In the genomic region with DNA sequence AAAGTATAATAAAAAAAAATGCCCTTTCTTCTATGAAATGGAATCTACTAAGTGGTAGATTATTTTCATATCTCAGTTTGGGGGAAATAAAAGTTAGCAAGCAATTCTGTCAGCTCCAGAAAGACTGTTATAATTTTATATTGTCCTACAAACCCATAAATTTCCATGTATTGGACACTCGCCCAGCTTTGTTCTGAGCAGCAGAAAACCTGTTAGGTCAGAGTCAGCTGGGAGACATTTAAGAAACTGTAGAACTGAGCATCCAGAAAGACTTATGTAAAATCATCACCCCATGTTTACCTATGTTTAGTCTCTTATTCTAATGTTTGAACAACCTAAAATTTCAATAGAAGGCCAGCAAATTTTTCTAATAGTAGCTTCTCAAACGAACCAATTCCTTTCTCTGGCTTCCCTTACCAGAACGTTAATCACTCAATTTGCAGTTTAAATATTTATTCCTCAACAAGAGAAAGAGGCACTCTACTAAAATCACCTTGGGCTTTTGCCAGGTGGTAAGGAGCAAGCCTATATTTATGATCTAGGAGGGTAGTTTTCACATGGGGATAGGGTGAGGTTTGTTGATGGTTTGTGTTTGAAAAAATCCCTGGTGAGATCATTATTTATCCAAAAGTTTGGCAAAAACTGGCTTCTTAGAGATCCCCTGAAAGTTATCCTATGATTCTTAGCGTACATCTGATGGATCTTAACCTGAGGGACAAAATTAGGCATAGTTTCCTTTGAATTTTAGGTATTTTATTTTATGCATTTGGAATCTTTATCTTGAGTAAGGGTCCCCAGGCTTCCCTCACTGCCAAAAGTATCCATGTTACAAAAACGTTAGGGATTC, we compare ENCODE assay signal across 18 cellular contexts. TPM values are rescaled to one million over a fixed set of nuclear protein-coding genes. Genes with fewer than 3 reads are reported as not detected.
DNase-seq lines count a peak whose midpoint lies in the region; ATAC-seq and TF ChIP-seq lines count a peak whose summit lies in the region.
"Had no signal": no experiment of that assay in that cellular context is flagged by ENCODE, and none has a peak within 500 bp of the region (broad histone marks: within the 10 kb centered on the region; RNA-seq: fewer than 3 reads in every experiment).

No MANE protein-coding gene starts in this region.

- H3K4me3 Mint-ChIP-seq in activated naive CD4-positive, alpha-beta T cell treated with anti-CD3 and anti-CD28 coated beads for 36 hours = no peak overlapping the region
- H3K4me3 Mint-ChIP-seq: activated T-cell treated with anti-CD3 and anti-CD28 coated beads, Interleukin-2, amount 50 U/mL, for 24 hours; natural killer cell treated with Interleukin-12 subunit alpha and Interleukin-12 subunit beta and Interleukin-15 and Interleukin-18, amount 100 ng/mL, for 72 hours had no signal

- H3K9ac ChIP-seq in DND-41 (ENCODE audit: low read depth, low read length) = no peak overlapping the region
- H3K9ac ChIP-seq in PC-3 (ENCODE audit: low read length) = no peak overlapping the region

- peaks cover 19% of the 10 kb centered on the region for H3K4me1 Mint-ChIP-seq in activated naive CD4-positive, alpha-beta T cell treated with anti-CD3 and anti-CD28 coated beads for 36 hours (ENCODE audit: low read depth)

- POLR2A ChIA-PET in PC-3 (lab: Charles Lee; ENCODE audit: unreplicated experiment) = no interaction called here

- H4K20me1 ChIP-seq in DND-41 (ENCODE audit: insufficient read depth, low read length) (peaks cover 39% of the 10 kb centered on the region), PC-3 (ENCODE audit: low read length) (no peaks in the 10 kb centered on the region)

- no peak overlapping the region for H3K4me3 ChIP-seq in DND-41 (ENCODE audit: low read depth in 1 of 2, low read length in 2 of 2)
- H3K4me3 ChIP-seq in PC-3 (ENCODE audit: low read length) = no peak overlapping the region
- no peak overlapping the region for H3K4me3 ChIP-seq in psoas muscle
- H3K4me3 ChIP-seq: lower lobe of right lung, SJSA1 had no signal

- H3K4me1 ChIP-seq in DND-41 (ENCODE audit: insufficient read depth, low read length) (peaks cover 74% of the 10 kb centered on the region), PC-3 (ENCODE audit: insufficient read depth, low read length) (no peaks in the 10 kb centered on the region), psoas muscle (peaks cover 39% of the 10 kb centered on the region)

- CTCF ChIA-PET in PC-3 (lab: Charles Lee) = no interaction called here
- CTCF ChIA-PET in activated naive CD4-positive, alpha-beta T cell treated with anti-CD3 and anti-CD28 coated beads for 36 hours (lab: Charles Lee) = no interaction called here

- no peaks in the 10 kb centered on the region for H3K27me3 Mint-ChIP-seq in activated naive CD4-positive, alpha-beta T cell treated with anti-CD3 and anti-CD28 coated beads for 36 hours (ENCODE audit: low read depth)
- H3K27me3 Mint-ChIP-seq: activated T-cell treated with anti-CD3 and anti-CD28 coated beads, Interleukin-2, amount 50 U/mL, for 24 hours; natural killer cell treated with Interleukin-12 subunit alpha and Interleukin-12 subunit beta and Interleukin-15 and Interleukin-18, amount 100 ng/mL, for 72 hours had no signal

- H3K9me3 ChIP-seq in DND-41 (ENCODE audit: insufficient read depth, low read length, severe bottlenecking) (no peaks in the 10 kb centered on the region), PC-3 (ENCODE audit: low read length) (no peaks in the 10 kb centered on the region), psoas muscle (no peaks in the 10 kb centered on the region)
- H3K9me3 ChIP-seq: lower lobe of right lung, SJSA1 had no signal

- H3K27ac ChIP-seq in DND-41 (ENCODE audit: low read length) = peak overlapping the region; percentile 70
- H3K27ac ChIP-seq in PC-3 (ENCODE audit: low read length) = no peak overlapping the region
- peak overlapping the region; percentile 41 for H3K27ac ChIP-seq in psoas muscle
- H3K27ac ChIP-seq: lower lobe of right lung, SJSA1 had no signal

- WGBS in psoas muscle, 3 donors = 57 to 62% (median 60%) methylated on average over 5 of the region's 5 CpGs

- TF ChIP-seq CTCF in DND-41 (IDR thresholded peaks at IDR 0.05; ENCODE audit: borderline replicate concordance, extremely low read depth, low read length, poor library complexity, severe bottlenecking) (no peak), PC-3 (conservative IDR thresholded peaks at IDR 0.05; ENCODE audit: low read depth, low read length) (no peak), psoas muscle (IDR thresholded peaks at IDR 0.05) (no peak)

- H3K36me3 Mint-ChIP-seq in activated naive CD4-positive, alpha-beta T cell treated with anti-CD3 and anti-CD28 coated beads for 36 hours (ENCODE audit: low read depth) = peaks cover 33% of the 10 kb centered on the region

- BruUV-seq in PC-3 (replicated peaks; lab: Mats Ljungman, UMichigan) = no TSS peak

- no peaks in the 10 kb centered on the region for H3K27me3 ChIP-seq in DND-41 (ENCODE audit: insufficient read depth, low read length, poor library complexity)
- H3K27me3 ChIP-seq in PC-3 (ENCODE audit: low read length) = no peaks in the 10 kb centered on the region
- no peaks in the 10 kb centered on the region for H3K27me3 ChIP-seq in psoas muscle (ENCODE audit: insufficient read depth in 3 of 3, low read length in 2 of 3)
- H3K27me3 ChIP-seq: SJSA1 had no signal

- H2AFZ ChIP-seq in DND-41 (ENCODE audit: low read depth, low read length) (no peak overlapping the region), PC-3 (ENCODE audit: low read length) (no peak overlapping the region)

- DNase-seq in DND-41 (no peak), NCI-H146 (lab: John Stamatoyannopoulos, UW) (peak; percentile 42), PC-3 (peak; percentile 21), psoas muscle (no peak), NCI-H1694 treated with DMSO at 0.1 percent for 48 hours (lab: John Stamatoyannopoulos, UW) (no peak)
- no peak for DNase-seq in activated CD8-positive, alpha-beta memory T cell treated with anti-CD3 and anti-CD28 coated beads, Interleukin-2, amount 50 U/mL, for 4 hours
- DNase-seq in activated naive CD4-positive, alpha-beta T cell treated with anti-CD3 and anti-CD28 coated beads for 36 hours = no peak
- DNase-seq: activated CD4-positive, alpha-beta T cell treated with anti-CD3 and anti-CD28 coated beads for 48 hours; activated T-cell treated with anti-CD3 and anti-CD28 coated beads, Interleukin-2, amount 50 U/mL, for 24 hours; AML-193; lower lobe of right lung; right cardiac atrium; stimulated activated CD4-positive, alpha-beta T cell treated with anti-CD3 and anti-CD28 coated beads, Interleukin-4, amount 100 ng/mL, for 1 hour; T1000; trophoblast cell had no signal

- H3K4me2 ChIP-seq in DND-41 (ENCODE audit: insufficient read depth, low read length) (no peak overlapping the region), PC-3 (ENCODE audit: low read length) (no peak overlapping the region)

- no peaks in the 10 kb centered on the region for H3F3A ChIP-seq in PC-3 (ENCODE audit: low read length, unreplicated experiment)

- H3K9me2 ChIP-seq in PC-3 (replicated peaks; ENCODE audit: low read length) = no peaks in the 10 kb centered on the region

- H3K36me3 ChIP-seq in DND-41 (ENCODE audit: insufficient read depth, low read length) (peaks cover 94% of the 10 kb centered on the region), PC-3 (ENCODE audit: low read depth, low read length) (peaks cover 69% of the 10 kb centered on the region; the same call in 1 of the 2 replicates), psoas muscle (ENCODE audit: insufficient read depth in 1 of 2, low read depth in 1 of 2) (peaks cover 7 to 59% of the 10 kb centered on the region in 2 donors)

- no peak overlapping the region for H3K27ac Mint-ChIP-seq in activated naive CD4-positive, alpha-beta T cell treated with anti-CD3 and anti-CD28 coated beads for 36 hours
- H3K27ac Mint-ChIP-seq: activated T-cell treated with anti-CD3 and anti-CD28 coated beads, Interleukin-2, amount 50 U/mL, for 24 hours had no signal

- intact Hi-C loops in PC-3 (cut with micrococcal nuclease) (no loop called here), psoas muscle (cut with DNase I) (no loop called here)
- intact Hi-C loops in activated naive CD4-positive, alpha-beta T cell treated with anti-CD3 and anti-CD28 coated beads for 36 hours (cut with micrococcal nuclease) = no loop called here

- ATAC-seq in DND-41 (ENCODE audit: insufficient read depth, low read depth) = no peak
- no peak for ATAC-seq in PC-3
- no peak for ATAC-seq in psoas muscle
- no peak for ATAC-seq in GM19463 (IDR thresholded peaks at IDR 0.05; ENCODE audit: unreplicated experiment)
- ATAC-seq: lower lobe of right lung; natural killer cell treated with Interleukin-12 subunit alpha and Interleukin-12 subunit beta and Interleukin-15 and Interleukin-18, amount 100 ng/mL, for 72 hours; right cardiac atrium had no signal

- no peaks in the 10 kb centered on the region for H3K9me3 Mint-ChIP-seq in activated naive CD4-positive, alpha-beta T cell treated with anti-CD3 and anti-CD28 coated beads for 36 hours
- H3K9me3 Mint-ChIP-seq: activated T-cell treated with anti-CD3 and anti-CD28 coated beads, Interleukin-2, amount 50 U/mL, for 24 hours; natural killer cell treated with Interleukin-12 subunit alpha and Interleukin-12 subunit beta and Interleukin-15 and Interleukin-18, amount 100 ng/mL, for 72 hours had no signal

- H3K79me2 ChIP-seq in DND-41 (ENCODE audit: insufficient read depth, low read length) (peaks cover 92% of the 10 kb centered on the region), PC-3 (ENCODE audit: low read length) (no peaks in the 10 kb centered on the region)

RNA-seq across cellular contexts. Expression of a gene that starts 34.4 kb away (rescaled TPM):
- total RNA-seq in PC-3 (2014; rRNA removed) = 388 and 455 TPM in 2 replicates
- 100 to 1,000 TPM in 1 of 4 donors, 10 to 100 TPM in 3; 57.8 to 108 (median 81.5) TPM for total RNA-seq in psoas muscle
- 100 to 1,000 TPM in 2 of 3 donors, 10 to 100 TPM in 1; 73.1 to 127 (median 125) TPM for polyA plus RNA-seq in psoas muscle
- 100 to 1,000 TPM; 153 TPM for total RNA-seq in activated naive CD4-positive, alpha-beta T cell treated with anti-CD3 and anti-CD28 coated beads for 36 hours

Comparison
In these comparisons a context has a peak if more than half of its experiments do, and no peak if none do; other contexts are left out.
1. DNase-seq: peak in NCI-H146 (single experiment) and PC-3 (single experiment); none in DND-41 (single experiment), psoas muscle (0 of 2), NCI-H1694 treated with DMSO at 0.1 percent for 48 hours (single experiment), activated CD8-positive, alpha-beta memory T cell treated with anti-CD3 and anti-CD28 coated beads, Interleukin-2, amount 50 U/mL, for 4 hours (single experiment) and activated naive CD4-positive, alpha-beta T cell treated with anti-CD3 and anti-CD28 coated beads for 36 hours (single experiment).